Comparison of ENCODE assay signal across 12 cellular contexts in the genomic region with DNA sequence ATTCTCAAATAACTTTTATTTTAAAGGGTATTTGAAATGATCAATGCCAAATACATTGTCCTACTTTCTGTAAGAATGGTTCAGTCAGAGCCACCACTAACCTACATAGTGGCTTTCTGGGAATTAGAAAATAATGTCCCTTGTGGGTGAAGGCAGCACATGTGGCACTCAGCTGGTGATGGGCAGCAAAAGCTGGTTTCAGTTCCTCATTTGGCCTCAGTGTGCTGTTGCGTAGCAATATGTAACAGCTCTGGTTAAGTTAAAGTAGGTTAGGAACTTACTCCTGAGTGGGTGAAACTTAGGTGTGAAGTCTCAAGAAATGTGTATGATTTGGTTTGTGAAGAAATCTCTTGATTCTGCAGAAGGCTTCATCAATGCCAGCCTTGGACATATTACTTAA.
A peak's percentile ranks its signal among the peaks of the same experiment; 100 is the strongest.
DNase-seq lines count a peak whose midpoint lies in the region; ATAC-seq, FAIRE-seq and TF ChIP-seq lines count a peak whose summit lies in the region.
"Had no signal": no experiment of that assay in that cellular context is flagged by ENCODE, and none has a peak within 500 bp of the region (broad histone marks: within the 10 kb centered on the region; RNA-seq: fewer than 3 reads in every experiment).

No MANE protein-coding gene starts in this region.

- no peaks in the 10 kb centered on the region for H3K9me3 ChIP-seq in sigmoid colon

- 63 to 85% methylated on average over 1 of the region's 1 CpG for WGBS in sigmoid colon, 2 donors

- no peak for TF ChIP-seq POLR2A in sigmoid colon (IDR thresholded peaks at IDR 0.05)

- ATAC-seq in GM21515 (IDR thresholded peaks at IDR 0.05; ENCODE audit: unreplicated experiment), result peak; percentile 55
- ATAC-seq in HG03159 (IDR thresholded peaks at IDR 0.05; ENCODE audit: unreplicated experiment), result peak; percentile 97

- no peak overlapping the region for H3K27ac ChIP-seq in sigmoid colon
- H3K27ac ChIP-seq: parathyroid adenoma had no signal

- no peaks in the 10 kb centered on the region for H3K4me1 ChIP-seq in sigmoid colon
- H3K4me1 ChIP-seq: parathyroid adenoma had no signal

- H3K27me3 ChIP-seq in sigmoid colon, result no peaks in the 10 kb centered on the region

- DNase-seq in GM18507 (ENCODE audit: extremely low spot score, insufficient read length, low read depth) (peak; percentile 17), RPMI8226 (peak; percentile 70), T-helper 1 cell (no peak), AG08396 (ENCODE audit: low spot score) (no peak), sigmoid colon (no peak), NCI-H146 (lab: John Stamatoyannopoulos, UW) (no peak)
- DNase-seq: C1 segment of cervical spinal cord had no signal

- FAIRE-seq in GM18507 (lab: Jason Lieb, UNC), result peak; percentile 89
- FAIRE-seq: GM12892, keratinocyte had no signal

- TF ChIP-seq CTCF in sigmoid colon (IDR thresholded peaks at IDR 0.05), result no peak

- no peak for TF ChIP-seq EP300 in sigmoid colon (IDR thresholded peaks at IDR 0.05)

- intact Hi-C loops in sigmoid colon (cut with DNase I), result no loop called here

- no peak overlapping the region for H3K4me3 ChIP-seq in sigmoid colon

- H3K36me3 ChIP-seq in sigmoid colon, result no peaks in the 10 kb centered on the region

Comparison
In these comparisons a context has a peak if more than half of its experiments do, and no peak if none do; other contexts are left out.
1. DNase-seq: peak in GM18507 (single experiment) and RPMI8226 (single experiment); none in T-helper 1 cell (0 of 5), AG08396 (single experiment), sigmoid colon (single experiment) and NCI-H146 (single experiment).